Comparison of ENCODE assay signal across 8 cellular contexts in genomic region chr2:27033253-27033852, GRCh38. TPM values are rescaled to one million over a fixed set of nuclear protein-coding genes. Genes with fewer than 3 reads are reported as not detected.
DNase-seq lines count a peak whose midpoint lies in the region; ATAC-seq and TF ChIP-seq lines count a peak whose summit lies in the region.

No MANE protein-coding gene starts in this region.

- H3K9ac ChIP-seq in liver (ENCODE audit: low read depth in 1 of 2, low read length in 2 of 2): peak overlapping the region; percentile 58 to 88

- CTCF ChIA-PET in AG04450 (lab: Charles Lee): interaction anchor here (0.9 to 2.8 kb wide), 4 partner anchors 10 to 187 kb away, joined by 3 to 8 read pairs (median 4); no protein-coding TSS in a partner anchor

- H3K4me1 ChIP-seq in adrenal gland (replicated peaks in 1 of 2) (peaks cover 10 to 22% of the 10 kb centered on the region in 2 donors), liver (ENCODE audit: control insufficient read depth in 4 of 4, insufficient read depth in 4 of 4, low read length in 3 of 4) (peaks cover 2 to 16% (median 11%) of the 10 kb centered on the region in 4 donors), urinary bladder (ENCODE audit: insufficient read depth) (no peaks in the 10 kb centered on the region)

- WGBS in adrenal gland, 4 donors: 14 to 28% (median 15%) methylated on average over 5 to 11 of the region's 11 CpGs
- 8% methylated on average over 11 of the region's 11 CpGs for WGBS in liver
- 8% methylated on average over 11 of the region's 11 CpGs for WGBS in urinary bladder

- no peak for TF ChIP-seq CTCF in AG04450 (IDR thresholded peaks at IDR 0.05; ENCODE audit: low read depth, low read length)
- no peak for TF ChIP-seq CTCF in adrenal gland (IDR thresholded peaks at IDR 0.05)
- no peak for TF ChIP-seq CTCF in liver (IDR thresholded peaks at IDR 0.05; ENCODE audit: low read depth, low read length, missing input control)

- peak overlapping the region; percentile 95 for H3K4me3 ChIP-seq in AG04450 (ENCODE audit: low read depth, low read length)
- peak overlapping the region; percentile 54 to 99 (median 65) for H3K4me3 ChIP-seq in adrenal gland
- H3K4me3 ChIP-seq in liver (ENCODE audit: low read depth in 1 of 3, low read length in 3 of 3): peak overlapping the region; percentile 85 to 90 (median 88)
- H3K4me3 ChIP-seq in urinary bladder (ENCODE audit: low read depth, low read length): peak overlapping the region; percentile 86

- H3K27me3 ChIP-seq in AG04450 (ENCODE audit: control insufficient read depth, insufficient read depth, low read length) (no peaks in the 10 kb centered on the region), adrenal gland (no peaks in the 10 kb centered on the region), liver (ENCODE audit: control insufficient read depth in 4 of 4, insufficient read depth in 4 of 4, low read length in 3 of 4) (no peaks in the 10 kb centered on the region)

- no peak for TF ChIP-seq POLR2A in adrenal gland (IDR thresholded peaks at IDR 0.05)

- DNase-seq in AG04450 (ENCODE audit: low read depth, low spot score) (no peak), adrenal gland (no peak), A172 (ENCODE audit: low spot score) (no peak), activated gamma-delta T cell (lab: John Stamatoyannopoulos, UW) (no peak)
- DNase-seq in activated CD4-positive, CD25-positive, alpha-beta regulatory T cell (lab: John Stamatoyannopoulos, UW): no peak

- peak; percentile 8 for ATAC-seq in HG02840 (IDR thresholded peaks at IDR 0.05; ENCODE audit: low FRiP score, unreplicated experiment)

- H3K36me3 ChIP-seq in adrenal gland (replicated peaks in 1 of 2) (peaks cover 0 to 36% of the 10 kb centered on the region in 2 donors), liver (ENCODE audit: control insufficient read depth in 4 of 4, insufficient read depth in 3 of 4, low read depth in 1 of 4, low read length in 3 of 4) (peaks cover 9 to 34% (median 29%) of the 10 kb centered on the region in 4 donors), urinary bladder (ENCODE audit: insufficient read depth) (no peaks in the 10 kb centered on the region)

- POLR2A ChIA-PET in AG04450 (lab: Yijun Ruan, JAX): interaction anchor here (0.7 to 2.8 kb wide), 3 partner anchors 12 to 48 kb away, joined by 7 to 26 read pairs (median 16); no protein-coding TSS in a partner anchor

- H3K9me3 ChIP-seq in AG04450 (ENCODE audit: control insufficient read depth, insufficient read depth, low read length): no peaks in the 10 kb centered on the region; the same call in 1 of the 2 replicates
- no peaks in the 10 kb centered on the region for H3K9me3 ChIP-seq in adrenal gland (replicated peaks in 1 of 3)
- no peaks in the 10 kb centered on the region for H3K9me3 ChIP-seq in liver (ENCODE audit: control insufficient read depth in 4 of 4, low read length in 3 of 4)

- H3K27ac ChIP-seq in AG04450 (ENCODE audit: low read depth, low read length) (peak overlapping the region; percentile 68), adrenal gland (peak overlapping the region in 4 of 5 donors; percentile 62 to 87 (median 73)), liver (ENCODE audit: low read depth in 1 of 2, low read length in 2 of 2) (peak overlapping the region; percentile 77 to 80), urinary bladder (ENCODE audit: low read depth) (peak overlapping the region; percentile 72)

- intact Hi-C loops in adrenal gland (cut with DNase I): loop anchor here (5.0 to 10.0 kb wide), 2 partner anchors 49 to 51 kb away; partner anchors contain the start of gene KHK (in 1 of the 2)

- no peak for TF ChIP-seq RAD21 in liver (IDR thresholded peaks at IDR 0.05)

TF ChIP-seq in liver, 16 proteins besides CTCF, POLR2A, EP300 and RAD21:
- no peak for TF ChIP-seq HNF4A (conservative IDR thresholded peaks at IDR 0.05)
- TF ChIP-seq, protein P1, sequence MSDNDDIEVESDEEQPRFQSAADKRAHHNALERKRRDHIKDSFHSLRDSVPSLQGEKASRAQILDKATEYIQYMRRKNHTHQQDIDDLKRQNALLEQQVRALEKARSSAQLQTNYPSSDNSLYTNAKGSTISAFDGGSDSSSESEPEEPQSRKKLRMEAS (IDR thresholded peaks at IDR 0.05): no peak
- TF ChIP-seq RXRA (IDR thresholded peaks at IDR 0.05): no peak
- TF ChIP-seq SP1 (IDR thresholded peaks at IDR 0.05): no peak
- TF ChIP-seq EGR1 (IDR thresholded peaks at IDR 0.05; ENCODE audit: low read depth in 2 of 2): no peak
- TF ChIP-seq FOXA1 (IDR thresholded peaks at IDR 0.05): no peak
- no peak for TF ChIP-seq JUND (IDR thresholded peaks at IDR 0.05)

RNA-seq across cellular contexts. Expression of gene TMEM214, which starts 0.6 kb away (rescaled TPM):
- 121 and 145 TPM in 2 replicates for polyA plus RNA-seq in AG04450 (2011; rRNA removed)
- polyA minus RNA-seq in AG04450 (2011; rRNA and poly(A)+ RNA removed): 184 and 258 TPM in 2 replicates
- total RNA-seq in adrenal gland: 100 to 1,000 TPM in 2 of 8 donors, 10 to 100 TPM in 6; 39.7 to 124 (median 53.2) TPM
- 100 to 1,000 TPM in 1 of 3 donors, 10 to 100 TPM in 2; 63.7 to 111 (median 96.8) TPM for polyA plus RNA-seq in adrenal gland
- total RNA-seq in liver: 10 to 100 TPM; 17.1 to 48.4 TPM
- polyA plus RNA-seq in liver: 10 to 100 TPM; 28.3 to 53.4 TPM
- 54.4 TPM for total RNA-seq in urinary bladder
- polyA plus RNA-seq in urinary bladder: 49.8 TPM
- 53.8 and 57.7 TPM in 2 replicates for total RNA-seq in A172 (2014; rRNA removed; shearing (Covaris generic))

RNA-seq across cellular contexts. Expression of gene AGBL5, which starts 18.1 kb away (rescaled TPM):
- polyA plus RNA-seq in AG04450 (2011; rRNA removed) (40.9 and 41.6 TPM in 2 replicates), adrenal gland (10 to 100 TPM; 21.2 to 31.3 (median 29.8) TPM), liver (1 to 10 TPM; 3.2 to 5.0 TPM), urinary bladder (31.0 TPM)
- polyA minus RNA-seq in AG04450 (2011; rRNA and poly(A)+ RNA removed): 48.8 and 61.3 TPM in 2 replicates
- total RNA-seq in adrenal gland (10 to 100 TPM; 23.4 to 42.4 (median 30.4) TPM), liver (1 to 10 TPM; 4.7 to 9.0 TPM), urinary bladder (12.0 TPM)
- total RNA-seq in A172 (2014; rRNA removed; shearing (Covaris generic)): 41.4 and 44.3 TPM in 2 replicates

RNA-seq across cellular contexts. Expression of gene OST4, which starts 38.1 kb away (rescaled TPM):
- polyA plus RNA-seq in AG04450 (2011; rRNA removed) (679 and 783 TPM in 2 replicates), adrenal gland (100 to 1,000 TPM; 387 to 602 (median 531) TPM), liver (100 to 1,000 TPM; 227 to 377 TPM), urinary bladder (386 TPM)
- 283 and 456 TPM in 2 replicates for polyA minus RNA-seq in AG04450 (2011; rRNA and poly(A)+ RNA removed)
- total RNA-seq in adrenal gland (100 to 1,000 TPM; 174 to 573 (median 381) TPM), liver (100 to 1,000 TPM in 1 of 2 donors, 10 to 100 TPM in 1; 94.8 to 186 TPM), urinary bladder (273 TPM)
- total RNA-seq in A172 (2014; rRNA removed; shearing (Covaris generic)): 334 and 356 TPM in 2 replicates

RNA-seq across cellular contexts. Expression of gene EMILIN1, which starts 45.1 kb away (rescaled TPM):
- polyA plus RNA-seq in AG04450 (2011; rRNA removed) (68.3 and 96.0 TPM in 2 replicates), adrenal gland (100 to 1,000 TPM in 1 of 3 donors, 10 to 100 TPM in 1, 1 to 10 TPM in 1; 4.2 to 168 (median 84.4) TPM), liver (10 to 100 TPM in 1 of 2 donors, 1 to 10 TPM in 1; 3.4 to 23.1 TPM), urinary bladder (347 TPM)
- 59.0 and 64.7 TPM in 2 replicates for polyA minus RNA-seq in AG04450 (2011; rRNA and poly(A)+ RNA removed)
- total RNA-seq in adrenal gland (100 to 1,000 TPM in 5 of 8 donors, 10 to 100 TPM in 3; 51.6 to 243 (median 127) TPM), liver (10 to 100 TPM; 24.8 to 26.1 TPM), urinary bladder (122 TPM)
- 0.10 and 0.47 TPM in 2 replicates for total RNA-seq in A172 (2014; rRNA removed; shearing (Covaris generic))

RNA-seq across cellular contexts. Expression of gene KHK, which starts 53.2 kb away (rescaled TPM):
- polyA plus RNA-seq in AG04450 (2011; rRNA removed): 0.37 and 0.79 TPM in 2 replicates
- 0.70 and 1.1 TPM in 2 replicates for polyA minus RNA-seq in AG04450 (2011; rRNA and poly(A)+ RNA removed)
- 10 to 100 TPM in 4 of 8 donors, 1 to 10 TPM in 4; 4.0 to 14.4 (median 10.0) TPM for total RNA-seq in adrenal gland
- polyA plus RNA-seq in adrenal gland: 1 to 10 TPM; 3.3 to 6.7 (median 4.9) TPM
- 100 to 1,000 TPM in 1 of 2 donors, 10 to 100 TPM in 1; 26.1 to 152 TPM for total RNA-seq in liver
- polyA plus RNA-seq in liver: 100 to 1,000 TPM; 223 to 462 TPM
- total RNA-seq in urinary bladder: 1.7 TPM
- polyA plus RNA-seq in urinary bladder: 6.8 TPM
- total RNA-seq in A172 (2014; rRNA removed; shearing (Covaris generic)): 8.7 and 10.3 TPM in 2 replicates
